Comparison of ENCODE assay signal across 8 cellular contexts in the genomic region with DNA sequence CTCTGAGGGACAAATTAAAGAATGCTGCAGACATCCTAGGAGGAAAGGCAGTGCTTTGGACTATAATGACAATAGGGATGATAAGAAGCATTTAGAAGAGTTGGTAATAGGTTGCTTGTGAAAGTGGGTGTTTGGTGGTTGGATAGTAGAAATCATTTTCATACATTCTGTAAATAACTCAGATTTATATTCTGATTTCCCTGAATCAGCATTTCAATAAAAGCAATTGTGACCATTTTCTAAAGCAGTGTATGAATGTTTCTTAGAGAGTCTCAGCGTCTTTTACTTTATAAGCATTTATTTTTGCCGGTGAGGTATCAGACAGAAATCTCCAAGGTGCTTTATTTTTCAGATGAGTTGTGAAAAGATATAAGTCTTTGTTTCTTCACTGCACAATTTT.
"Had no signal": no experiment of that assay in that cellular context is flagged by ENCODE, and none has a peak within 500 bp of the region (broad histone marks: within the 10 kb centered on the region; RNA-seq: fewer than 3 reads in every experiment).

No MANE protein-coding gene starts in this region.

- H3K27ac ChIP-seq: GM23248, KMS-11 had no signal

- FAIRE-seq: H1, H54, HTR-8/SVneo had no signal

- H2AFZ ChIP-seq: GM23248 had no signal

- H3K9ac ChIP-seq: GM23248, KMS-11 had no signal

- H3K4me2 ChIP-seq: KMS-11 had no signal

- H3K4me3 Mint-ChIP-seq: H9 had no signal

- H3K4me3 ChIP-seq: GM23248 had no signal

- DNase-seq: GM23248, H9, HCEC 1CT, KBM-7 had no signal
